Comparison of ENCODE assay signal across 14 cellular contexts in the genomic region with DNA sequence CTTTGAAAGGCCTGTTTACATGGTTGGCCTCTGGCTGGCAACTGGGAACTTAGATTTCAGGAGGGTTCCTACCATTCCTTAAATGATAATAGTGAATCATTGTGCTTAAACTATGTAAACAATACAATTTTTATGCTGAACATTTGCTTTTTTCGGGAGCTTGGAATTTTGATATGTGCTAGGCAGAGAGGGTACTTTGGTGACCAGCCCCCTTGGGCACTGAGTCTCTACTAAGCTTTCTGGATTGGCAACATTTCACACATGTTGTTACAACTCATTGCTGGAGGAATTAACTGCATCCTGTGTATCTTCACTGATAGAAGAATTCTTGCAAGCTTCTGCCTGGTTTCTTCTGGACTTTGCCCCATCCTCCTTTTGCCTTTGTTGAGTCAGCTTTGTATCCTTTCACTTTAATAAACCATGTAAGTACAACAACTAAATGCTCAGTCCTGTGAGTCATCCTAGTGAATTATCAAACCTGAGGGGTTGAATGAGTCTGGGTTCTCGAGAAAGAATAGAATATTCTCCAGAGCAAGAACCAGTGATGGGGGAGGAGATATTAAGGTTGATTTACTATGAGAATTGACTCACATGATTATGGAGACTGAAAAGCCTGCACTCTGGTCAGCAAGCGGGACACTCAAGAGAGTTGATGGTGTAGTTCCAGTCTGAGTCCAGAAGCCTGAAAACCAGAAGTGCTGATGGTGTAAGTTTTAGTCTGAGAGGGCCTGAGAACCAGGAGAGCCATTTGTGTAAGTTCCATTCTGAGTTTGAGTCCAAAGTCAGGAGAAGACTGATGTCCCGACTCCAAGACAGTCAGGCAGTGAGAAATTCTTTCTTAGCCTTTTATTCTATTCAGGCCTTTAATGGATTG. TPM values are rescaled to one million over a fixed set of nuclear protein-coding genes. Genes with fewer than 3 reads are reported as not detected.
DNase-seq lines count a peak whose midpoint lies in the region; ATAC-seq and TF ChIP-seq lines count a peak whose summit lies in the region.
"Had no signal": no experiment of that assay in that cellular context is flagged by ENCODE, and none has a peak within 500 bp of the region (broad histone marks: within the 10 kb centered on the region; RNA-seq: fewer than 3 reads in every experiment).

No MANE protein-coding gene starts in this region.

- no peaks in the 10 kb centered on the region for H3K27me3 Mint-ChIP-seq in mesothelial cell of epicardium (ENCODE audit: low read depth)

- peak overlapping the region; percentile 47 for H3K27ac Mint-ChIP-seq in mesothelial cell of epicardium
- H3K27ac Mint-ChIP-seq: CD8-positive, alpha-beta T cell had no signal

- H3K4me1 ChIP-seq in right cardiac atrium (ENCODE audit: control insufficient read depth, insufficient read depth, low read length), result no peaks in the 10 kb centered on the region
- H3K4me1 ChIP-seq: testis had no signal

- ATAC-seq in GM21723 (IDR thresholded peaks at IDR 0.05; ENCODE audit: unreplicated experiment), result no peak
- no peak for ATAC-seq in right cardiac atrium
- ATAC-seq: CD8-positive, alpha-beta T cell had no signal

- H3K36me3 Mint-ChIP-seq in mesothelial cell of epicardium, result peaks cover 14% of the 10 kb centered on the region

- intact Hi-C loops in right cardiac atrium (cut with DNase I), result no loop called here

- H3K4me3 ChIP-seq in right cardiac atrium (ENCODE audit: low read length), result no peak overlapping the region
- H3K4me3 ChIP-seq: testis had no signal

- no peak for TF ChIP-seq CTCF in mesothelial cell of epicardium (IDR thresholded peaks at IDR 0.05; ENCODE audit: unreplicated experiment)

- no peaks in the 10 kb centered on the region for H3K9me3 ChIP-seq in right cardiac atrium (ENCODE audit: control insufficient read depth, low read length)
- H3K9me3 ChIP-seq: testis had no signal

- no peaks in the 10 kb centered on the region for H3K27me3 ChIP-seq in right cardiac atrium (ENCODE audit: control insufficient read depth, insufficient read depth)
- H3K27me3 ChIP-seq: testis had no signal

- H3K27ac ChIP-seq in right cardiac atrium (ENCODE audit: low read length), result no peak overlapping the region
- H3K27ac ChIP-seq: testis had no signal

- DNase-seq in AG20443 (ENCODE audit: low spot score), result peak; percentile 44
- peak; percentile 81 for DNase-seq in LoVo (ENCODE audit: low spot score)
- peak; percentile 49 for DNase-seq in dedifferentiated amniotic fluid mesenchymal stem cell (ENCODE audit: extremely low spot score)
- no peak for DNase-seq in mesothelial cell of epicardium (ENCODE audit: low spot score in 2 of 2, unreplicated experiment in 2 of 2)
- DNase-seq in superior temporal gyrus (ENCODE audit: extremely low spot score), result no peak
- no peak for DNase-seq in stimulated activated CD4-positive, alpha-beta T cell treated with anti-CD3 and anti-CD28 coated beads, Interleukin-2, amount 100 ng/mL, for 24 hours
- DNase-seq in right cardiac atrium, result no peak
- DNase-seq: activated CD4-positive, CD25-positive, alpha-beta regulatory T cell treated with anti-CD3 and anti-CD28 coated beads, Interleukin-2, amount 50 U/mL, for 72 hours; CD8-positive, alpha-beta T cell; glutamatergic neuron; OCI-M1; testis had no signal

- H3K4me3 Mint-ChIP-seq in mesothelial cell of epicardium, result no peak overlapping the region
- H3K4me3 Mint-ChIP-seq: CD8-positive, alpha-beta T cell had no signal

- H3K4me1 Mint-ChIP-seq in mesothelial cell of epicardium, result peaks cover 35% of the 10 kb centered on the region

- no peaks in the 10 kb centered on the region for H3K9me3 Mint-ChIP-seq in mesothelial cell of epicardium
- H3K9me3 Mint-ChIP-seq: CD8-positive, alpha-beta T cell had no signal

- 86% methylated on average over 4 of the region's 4 CpGs for WGBS in right cardiac atrium

RNA-seq across cellular contexts. Expression of a gene that starts 3.1 kb away (rescaled TPM):
- 13.7 to 14.4 TPM (median 13.7 TPM) in 3 replicates for total RNA-seq in mesothelial cell of epicardium
- 1 to 10 TPM; 4.6 to 7.3 (median 6.4) TPM for total RNA-seq in right cardiac atrium
- polyA plus RNA-seq in right cardiac atrium, result 3.0 TPM

RNA-seq across cellular contexts. Expression of a gene that starts 13.6 kb away (rescaled TPM):
- 96.5 to 106 TPM (median 97.8 TPM) in 3 replicates for total RNA-seq in mesothelial cell of epicardium
- 100 to 1,000 TPM; 185 to 236 (median 207) TPM for total RNA-seq in right cardiac atrium
- 549 TPM for polyA plus RNA-seq in right cardiac atrium

RNA-seq across cellular contexts. Expression of a gene that starts 54.8 kb away (rescaled TPM):
- total RNA-seq in mesothelial cell of epicardium, result 39.7 to 41.9 TPM (median 41.0 TPM) in 3 replicates
- 10 to 100 TPM; 15.2 to 17.8 (median 16.6) TPM for total RNA-seq in right cardiac atrium
- polyA plus RNA-seq in right cardiac atrium, result 4.1 TPM

RNA-seq across cellular contexts. Expression of a gene that starts 57.0 kb away (rescaled TPM):
- total RNA-seq in mesothelial cell of epicardium, result 0.69 to 1.3 TPM (median 0.95 TPM) in 3 replicates
- 1 to 10 TPM in 1 of 4 donors, under 1 TPM in 1, not detected in 2; 0.93 to 1.3 TPM for total RNA-seq in right cardiac atrium
- polyA plus RNA-seq in right cardiac atrium, result 2.6 TPM
- total RNA-seq: CD8-positive, alpha-beta T cell; myocyte had no signal

Comparison
In these comparisons a context has a peak if more than half of its experiments do, and no peak if none do; other contexts are left out.
1. DNase-seq: peak in AG20443 (single experiment), LoVo (single experiment) and dedifferentiated amniotic fluid mesenchymal stem cell (single experiment); none in mesothelial cell of epicardium (0 of 2), superior temporal gyrus (single experiment), stimulated activated CD4-positive, alpha-beta T cell treated with anti-CD3 and anti-CD28 coated beads, Interleukin-2, amount 100 ng/mL, for 24 hours (0 of 2) and right cardiac atrium (0 of 3).